19 cellular contexts compared by ENCODE assay signal in the genomic region with DNA sequence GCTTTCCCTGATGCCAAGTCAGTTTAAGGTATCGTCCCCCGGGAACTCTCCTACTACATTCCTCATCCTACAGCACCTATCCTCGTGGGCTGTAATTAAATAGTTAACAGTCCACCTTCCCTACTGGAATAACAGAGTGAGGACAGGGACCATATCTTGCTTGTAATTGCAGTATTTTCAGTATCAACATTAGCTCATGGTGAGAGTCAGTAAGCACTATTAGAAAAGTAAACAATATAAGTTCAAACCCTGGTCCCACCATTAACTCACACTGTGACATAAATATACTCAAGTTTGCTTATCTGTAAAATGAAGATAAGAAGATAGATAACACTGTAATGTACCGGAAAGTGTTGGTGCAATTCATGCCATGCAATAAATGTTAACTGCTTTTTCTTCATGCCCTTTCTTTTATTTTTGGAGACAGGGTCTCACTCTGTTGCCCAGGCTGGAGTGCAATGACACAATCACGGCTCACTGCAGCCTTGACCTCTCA.
A peak's percentile ranks its signal among the peaks of the same experiment; 100 is the strongest.
DNase-seq lines count a peak whose midpoint lies in the region; ATAC-seq and TF ChIP-seq lines count a peak whose summit lies in the region.
"Had no signal": no experiment of that assay in that cellular context is flagged by ENCODE, and none has a peak within 500 bp of the region (broad histone marks: within the 10 kb centered on the region; RNA-seq: fewer than 3 reads in every experiment).

No MANE protein-coding gene starts in this region.

- intact Hi-C loops in activated B cell treated with CpG ODN at 0.5 μM for 24 hours (cut with micrococcal nuclease) (no loop called here), OCI-LY7 (cut with micrococcal nuclease; ENCODE audit: unreplicated experiment) (no loop called here)

- no TSS peak for BruUV-seq in OCI-LY7 (replicated peaks; lab: Mats Ljungman, UMichigan)

- ATAC-seq in activated B cell treated with CpG ODN at 0.5 μM for 24 hours (ENCODE audit: low read depth) (no peak), memory B cell (ENCODE audit: low read depth) (no peak), GM19351 (IDR thresholded peaks at IDR 0.05; ENCODE audit: unreplicated experiment) (no peak)
- ATAC-seq in stimulated activated memory B cell treated with anti-CD40 and anti-IgM and Interleukin-4, amounts not matched to agents 10 μg/mL and 1 μg/mL and 100 μg/mL, for 72 hours = no peak
- ATAC-seq: HCT116 had no signal

- H3K27ac Mint-ChIP-seq in activated B cell treated with CpG ODN at 0.5 μM for 24 hours (peak overlapping the region; percentile 59), memory B cell (peak overlapping the region; percentile 87)
- H3K27ac Mint-ChIP-seq in stimulated activated memory B cell treated with anti-CD40 and anti-IgM and Interleukin-4, amounts not matched to agents 10 μg/mL and 1 μg/mL and 100 μg/mL, for 72 hours = peak overlapping the region; percentile 58

- H3K4me1 Mint-ChIP-seq in activated B cell treated with CpG ODN at 0.5 μM for 24 hours (peaks cover 42% of the 10 kb centered on the region), memory B cell (peaks cover 20% of the 10 kb centered on the region)
- peaks cover 37% of the 10 kb centered on the region for H3K4me1 Mint-ChIP-seq in stimulated activated memory B cell treated with anti-CD40 and anti-IgM and Interleukin-4, amounts not matched to agents 10 μg/mL and 1 μg/mL and 100 μg/mL, for 72 hours

- no peaks in the 10 kb centered on the region for H3K36me3 ChIP-seq in OCI-LY7 (ENCODE audit: insufficient read depth, low read length)

- no peak overlapping the region for H3K4me3 ChIP-seq in OCI-LY7 (ENCODE audit: low read depth, low read length, poor library complexity, severe bottlenecking)
- H3K4me3 ChIP-seq: SK-N-MC had no signal

- no peaks in the 10 kb centered on the region for H3K9me2 ChIP-seq in OCI-LY7 (ENCODE audit: insufficient read depth, low read length)

- no peaks in the 10 kb centered on the region for H3K4me1 ChIP-seq in OCI-LY7 (ENCODE audit: insufficient read depth, low read length, poor library complexity, severe bottlenecking)

- H3K9me3 Mint-ChIP-seq in activated B cell treated with CpG ODN at 0.5 μM for 24 hours (peaks cover 19% of the 10 kb centered on the region), memory B cell (peaks cover 13% of the 10 kb centered on the region)
- H3K9me3 Mint-ChIP-seq in stimulated activated memory B cell treated with anti-CD40 and anti-IgM and Interleukin-4, amounts not matched to agents 10 μg/mL and 1 μg/mL and 100 μg/mL, for 72 hours = peaks cover 13% of the 10 kb centered on the region

- H3K27ac ChIP-seq in OCI-LY7 (ENCODE audit: low read depth, low read length, poor library complexity, severe bottlenecking) = no peak overlapping the region
- H3K27ac ChIP-seq: SK-N-MC had no signal

- H2AFZ ChIP-seq in OCI-LY7 (ENCODE audit: low read length) = no peak overlapping the region

- no peaks in the 10 kb centered on the region for H3K9me3 ChIP-seq in OCI-LY7 (ENCODE audit: low read length)

- H3K36me3 Mint-ChIP-seq in activated B cell treated with CpG ODN at 0.5 μM for 24 hours (ENCODE audit: low read depth) (peaks cover 9% of the 10 kb centered on the region), memory B cell (peaks cover 20% of the 10 kb centered on the region)
- peaks cover 21% of the 10 kb centered on the region for H3K36me3 Mint-ChIP-seq in stimulated activated memory B cell treated with anti-CD40 and anti-IgM and Interleukin-4, amounts not matched to agents 10 μg/mL and 1 μg/mL and 100 μg/mL, for 72 hours

- POLR2A ChIA-PET in activated B cell treated with CpG ODN at 0.5 μM for 24 hours (lab: Charles Lee) (no interaction called here), OCI-LY7 (lab: Charles Lee) (no interaction called here)

- H4K20me1 ChIP-seq in OCI-LY7 (ENCODE audit: insufficient read depth, low read length) = no peaks in the 10 kb centered on the region

- DNase-seq in HuH-7 (ENCODE audit: low spot score) (peak; percentile 27), activated B cell treated with CpG ODN at 0.5 μM for 24 hours (no peak), memory B cell (ENCODE audit: low spot score in 2 of 2) (no peak), NCI-H524 treated with DMSO at 0.1 percent for 48 hours (lab: John Stamatoyannopoulos, UW) (no peak), OCI-LY7 (ENCODE audit: low spot score) (no peak)
- DNase-seq: ACHN, AML-193, GOT3, NCI-H1048, NCI-H1436, NCI-H2081, NCI-H510A, NCI-H82, SHP77 had no signal

- H3K27me3 Mint-ChIP-seq in activated B cell treated with CpG ODN at 0.5 μM for 24 hours (no peaks in the 10 kb centered on the region), memory B cell (no peaks in the 10 kb centered on the region)
- no peaks in the 10 kb centered on the region for H3K27me3 Mint-ChIP-seq in stimulated activated memory B cell treated with anti-CD40 and anti-IgM and Interleukin-4, amounts not matched to agents 10 μg/mL and 1 μg/mL and 100 μg/mL, for 72 hours

- no peaks in the 10 kb centered on the region for H3K79me2 ChIP-seq in OCI-LY7 (ENCODE audit: insufficient read depth, low read depth, low read length)

- H3K4me3 Mint-ChIP-seq in activated B cell treated with CpG ODN at 0.5 μM for 24 hours (no peak overlapping the region), memory B cell (no peak overlapping the region)
- H3K4me3 Mint-ChIP-seq in stimulated activated memory B cell treated with anti-CD40 and anti-IgM and Interleukin-4, amounts not matched to agents 10 μg/mL and 1 μg/mL and 100 μg/mL, for 72 hours = no peak overlapping the region
- H3K4me3 Mint-ChIP-seq: CD14-positive monocyte had no signal

- CTCF ChIA-PET in activated B cell treated with CpG ODN at 0.5 μM for 24 hours (lab: Charles Lee) (no interaction called here), OCI-LY7 (lab: Charles Lee; ENCODE audit: unreplicated experiment) (no interaction called here)

- no peak for TF ChIP-seq CTCF in activated B cell treated with CpG ODN at 0.5 μM for 24 hours (IDR thresholded peaks at IDR 0.05)
- no peak for TF ChIP-seq CTCF in OCI-LY7 (conservative IDR thresholded peaks at IDR 0.05; ENCODE audit: low read length)

- H3K4me2 ChIP-seq in OCI-LY7 (ENCODE audit: low read length) = no peak overlapping the region
